In the genomic region with DNA sequence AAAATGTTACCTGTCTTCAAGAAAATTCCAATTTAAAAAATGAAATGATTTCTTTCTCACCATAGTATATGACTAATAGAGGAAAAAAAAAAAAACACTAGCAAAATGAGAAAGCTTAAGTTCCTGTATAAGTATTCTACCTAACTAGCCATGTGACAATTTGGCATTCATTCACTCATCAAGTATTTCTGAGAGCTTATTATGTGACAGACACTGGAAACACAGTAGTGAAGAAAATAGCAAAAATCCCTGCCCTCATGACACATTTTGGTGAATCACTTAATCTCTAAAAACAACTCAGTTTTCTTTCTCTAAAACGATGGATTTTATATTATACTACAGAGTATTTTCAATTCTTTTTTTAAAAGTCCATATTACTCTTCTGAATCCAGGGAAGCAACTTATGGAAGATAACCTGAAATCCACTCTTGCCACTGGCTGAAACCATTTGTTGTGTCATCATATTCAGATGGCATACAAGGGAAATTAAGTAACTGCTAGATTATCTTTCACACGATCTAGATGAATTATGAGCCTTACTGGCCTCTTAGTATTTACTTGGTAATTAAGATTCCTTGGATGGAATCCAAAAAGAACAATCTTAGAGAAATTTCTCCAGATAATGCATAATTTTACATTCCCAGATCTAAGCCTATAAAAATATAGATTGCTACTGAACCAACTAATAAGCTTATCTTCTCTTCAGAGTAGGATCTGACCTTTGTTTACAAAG, we compare ENCODE assay signal across 13 cellular contexts. TPM values are rescaled to one million over a fixed set of nuclear protein-coding genes. Genes with fewer than 3 reads are reported as not detected.
DNase-seq lines count a peak whose midpoint lies in the region; ATAC-seq and TF ChIP-seq lines count a peak whose summit lies in the region.
"Had no signal": no experiment of that assay in that cellular context is flagged by ENCODE, and none has a peak within 500 bp of the region (broad histone marks: within the 10 kb centered on the region; RNA-seq: fewer than 3 reads in every experiment).

No MANE protein-coding gene starts in this region.

- peak overlapping the region; percentile 31 for H3K27ac Mint-ChIP-seq in CD4-positive, alpha-beta T cell
- H3K27ac Mint-ChIP-seq in activated CD4-positive, alpha-beta memory T cell treated with anti-CD3 and anti-CD28 coated beads, Interleukin-2, amount 10 ng/mL, durations not matched to agents 7 days and 5 days, result peak overlapping the region; percentile 64

- intact Hi-C loops in CD4-positive, alpha-beta T cell (cut with DNase I, micrococcal nuclease), result loop anchor here in 1 of 2 experiments (5.0 kb wide), 1 partner anchor 76 kb away; no protein-coding TSS in a partner anchor

- POLR2A ChIA-PET in CD4-positive, alpha-beta T cell (lab: Charles Lee), result interaction anchor here (0.6 to 1.4 kb wide), 6 partner anchors 8 to 697 kb away, joined by 3 to 5 read pairs (median 3); partner anchors contain the start of gene DNAJC25
- POLR2A ChIA-PET in activated CD4-positive, alpha-beta memory T cell treated with anti-CD3 and anti-CD28 coated beads, Interleukin-2, amount 10 ng/mL, durations not matched to agents 7 days and 5 days (lab: Charles Lee), result interaction anchor here (0.5 to 4.7 kb wide), 6 partner anchors 8 to 184 kb away, joined by 3 to 33 read pairs (median 4); partner anchors contain the start of genes HSDL2 and SUSD1

- no peak for TF ChIP-seq CTCF in CD4-positive, alpha-beta T cell (IDR thresholded peaks at IDR 0.05)
- no peak for TF ChIP-seq CTCF in omental fat pad (IDR thresholded peaks at IDR 0.05)

- no peaks in the 10 kb centered on the region for H3K27me3 Mint-ChIP-seq in CD4-positive, alpha-beta T cell
- no peaks in the 10 kb centered on the region for H3K27me3 Mint-ChIP-seq in activated CD4-positive, alpha-beta memory T cell treated with anti-CD3 and anti-CD28 coated beads, Interleukin-2, amount 10 ng/mL, durations not matched to agents 7 days and 5 days

- no peak for DNase-seq in CD4-positive, alpha-beta T cell
- peak; percentile 16 for DNase-seq in HCEC 1CT
- no peak for DNase-seq in activated CD4-positive, alpha-beta memory T cell treated with anti-CD3 and anti-CD28 coated beads, Interleukin-2, amount 10 ng/mL, durations not matched to agents 7 days and 5 days
- DNase-seq in kidney glomerular epithelial cell (lab: John Stamatoyannopoulos, UW), result peak; percentile 26
- DNase-seq in omental fat pad (ENCODE audit: low spot score), result no peak
- DNase-seq in GOT3 (lab: John Stamatoyannopoulos, UW), result no peak
- DNase-seq in SW480 (ENCODE audit: low spot score), result no peak
- DNase-seq: activated CD4-positive, alpha-beta T cell treated with anti-CD3 and anti-CD28 coated beads for 1 hour; kidney; NCI-H187; pancreas; thyroid gland had no signal

- peak overlapping the region; percentile 43 for H3K4me3 Mint-ChIP-seq in CD4-positive, alpha-beta T cell
- no peak overlapping the region for H3K4me3 Mint-ChIP-seq in activated CD4-positive, alpha-beta memory T cell treated with anti-CD3 and anti-CD28 coated beads, Interleukin-2, amount 10 ng/mL, durations not matched to agents 7 days and 5 days

- H3K9me3 ChIP-seq in CD4-positive, alpha-beta T cell (ENCODE audit: control insufficient read depth, low read length), result peaks cover 13% of the 10 kb centered on the region
- H3K9me3 ChIP-seq: pancreas, thyroid gland had no signal

- H3K27ac ChIP-seq in CD4-positive, alpha-beta T cell (ENCODE audit: low read depth, low read length), result no peak overlapping the region
- H3K27ac ChIP-seq: pancreas had no signal

- H3K27me3 ChIP-seq in CD4-positive, alpha-beta T cell (ENCODE audit: control insufficient read depth, insufficient read depth, low read length), result no peaks in the 10 kb centered on the region
- H3K27me3 ChIP-seq: pancreas, thyroid gland had no signal

- peaks cover 41% of the 10 kb centered on the region for H3K36me3 Mint-ChIP-seq in CD4-positive, alpha-beta T cell (ENCODE audit: low read depth)
- peaks cover 53% of the 10 kb centered on the region for H3K36me3 Mint-ChIP-seq in activated CD4-positive, alpha-beta memory T cell treated with anti-CD3 and anti-CD28 coated beads, Interleukin-2, amount 10 ng/mL, durations not matched to agents 7 days and 5 days (ENCODE audit: low read depth)

- ATAC-seq in CD4-positive, alpha-beta T cell (ENCODE audit: poor library complexity), result no peak
- no peak for ATAC-seq in HG02938 (IDR thresholded peaks at IDR 0.05; ENCODE audit: unreplicated experiment)
- no peak for ATAC-seq in omental fat pad (ENCODE audit: low FRiP score)
- ATAC-seq: pancreas had no signal

- peaks cover 5% of the 10 kb centered on the region for H3K9me3 Mint-ChIP-seq in CD4-positive, alpha-beta T cell
- H3K9me3 Mint-ChIP-seq in activated CD4-positive, alpha-beta memory T cell treated with anti-CD3 and anti-CD28 coated beads, Interleukin-2, amount 10 ng/mL, durations not matched to agents 7 days and 5 days, result peaks cover 12% of the 10 kb centered on the region

- CTCF ChIA-PET in CD4-positive, alpha-beta T cell (lab: Charles Lee), result interaction anchor here (0.6 to 0.8 kb wide), 2 partner anchors 12 to 344 kb away, joined by 5 to 7 read pairs; no protein-coding TSS in a partner anchor
- CTCF ChIA-PET in activated CD4-positive, alpha-beta memory T cell treated with anti-CD3 and anti-CD28 coated beads, Interleukin-2, amount 10 ng/mL, durations not matched to agents 7 days and 5 days (lab: Charles Lee), result interaction anchor here (1.3 to 1.6 kb wide), 2 partner anchors 9 to 230 kb away, joined by 3 to 4 read pairs; no protein-coding TSS in a partner anchor

- H3K4me1 Mint-ChIP-seq in CD4-positive, alpha-beta T cell (ENCODE audit: low read depth), result peaks cover 81% of the 10 kb centered on the region
- H3K4me1 Mint-ChIP-seq in activated CD4-positive, alpha-beta memory T cell treated with anti-CD3 and anti-CD28 coated beads, Interleukin-2, amount 10 ng/mL, durations not matched to agents 7 days and 5 days, result peaks cover 61% of the 10 kb centered on the region

RNA-seq across cellular contexts. Expression of gene PTBP3, which starts 5.5 kb away (rescaled TPM):
- 100 to 1,000 TPM in 1 of 2 experiments, 10 to 100 TPM in 1; 100.0 to 110 TPM for total RNA-seq in CD4-positive, alpha-beta T cell
- 100 to 1,000 TPM; 177 TPM for total RNA-seq in activated CD4-positive, alpha-beta memory T cell treated with anti-CD3 and anti-CD28 coated beads, Interleukin-2, amount 10 ng/mL, durations not matched to agents 7 days and 5 days
- 10 to 100 TPM; 24.5 to 50.3 (median 39.7) TPM for total RNA-seq in omental fat pad

RNA-seq across cellular contexts. Expression of gene HSDL2, which starts 52.0 kb away (rescaled TPM):
- total RNA-seq in CD4-positive, alpha-beta T cell, result 1 to 10 TPM; 3.8 to 4.9 TPM
- 10 to 100 TPM; 18.4 to 19.4 TPM for total RNA-seq in activated CD4-positive, alpha-beta memory T cell treated with anti-CD3 and anti-CD28 coated beads, Interleukin-2, amount 10 ng/mL, durations not matched to agents 7 days and 5 days
- 100 to 1,000 TPM in 1 of 4 donors, 10 to 100 TPM in 3; 54.0 to 106 (median 59.9) TPM for total RNA-seq in omental fat pad

Comparison
In these comparisons a context has a peak if more than half of its experiments do, and no peak if none do; other contexts are left out.
1. DNase-seq: peak in HCEC 1CT (single experiment) and kidney glomerular epithelial cell (single experiment); none in CD4-positive, alpha-beta T cell (0 of 10), activated CD4-positive, alpha-beta memory T cell treated with anti-CD3 and anti-CD28 coated beads, Interleukin-2, amount 10 ng/mL, durations not matched to agents 7 days and 5 days (single experiment), omental fat pad (single experiment), GOT3 (single experiment) and SW480 (single experiment).